ENCODE assay signal across 8 cellular contexts in the genomic region with DNA sequence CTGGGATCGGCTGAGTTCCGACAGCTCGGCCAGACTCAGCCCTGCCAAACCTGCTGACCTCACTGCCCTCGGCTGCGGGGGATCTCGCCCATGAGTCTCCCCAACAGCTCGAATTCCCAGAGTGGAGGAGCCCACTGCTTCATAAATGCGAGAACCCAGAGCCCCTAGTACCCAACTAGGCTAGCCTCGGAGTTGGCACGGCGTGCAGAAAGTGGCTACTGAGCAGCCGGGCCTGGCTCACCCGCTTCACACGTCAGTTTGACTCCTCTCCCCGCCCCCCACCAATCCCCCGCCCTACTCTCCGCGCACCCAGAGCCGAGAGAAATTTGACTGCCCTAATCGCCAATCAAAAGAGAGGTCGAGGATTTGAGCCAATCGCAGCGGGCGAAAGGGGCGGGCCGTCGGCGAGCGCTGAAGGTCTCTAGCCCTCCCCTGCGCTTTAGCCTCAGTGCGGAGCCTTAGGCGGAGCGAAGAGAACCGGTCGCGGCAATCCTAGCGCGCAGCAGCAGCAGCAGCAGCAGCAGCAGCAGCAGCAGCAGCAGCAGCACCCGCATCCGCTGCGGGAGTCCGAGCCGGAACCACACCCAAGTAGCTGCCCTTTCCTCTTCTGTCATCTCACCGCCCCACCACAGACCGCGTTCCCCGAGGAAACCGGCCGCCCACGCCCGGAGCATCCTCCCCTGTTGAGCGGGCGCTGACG.
DNase-seq lines count a peak whose midpoint lies in the region; ATAC-seq and TF ChIP-seq lines count a peak whose summit lies in the region.

A gene (plus strand): TSS at position 448 of the 700 bp plus-strand sequence. CDS start 264 bp downstream, outside the sequence.

- DNase-seq in AG09319 (ENCODE audit: extremely low read depth, low read depth) (peak; percentile 93), NCI-H446 treated with DMSO at 0.1 percent for 48 hours (lab: John Stamatoyannopoulos, UW) (peak; percentile 96), cerebellar cortex (ENCODE audit: low spot score) (peak; percentile 99), islet precursor cell (peak; percentile 99)
- peak; percentile 91 to 95 (median 93) for DNase-seq in stimulated activated CD4-positive, alpha-beta T cell treated with anti-CD3 and anti-CD28 coated beads, Interleukin-12 subunit alpha, Interleukin-12 subunit beta, amount 100 ng/mL, for 48 hours (ENCODE audit: low read depth in 2 of 3, low spot score in 1 of 3)

- TF ChIP-seq CTCF in AG09319 (IDR thresholded peaks at IDR 0.05; ENCODE audit: low read depth, low read length): no peak

- ATAC-seq in GM19035 (IDR thresholded peaks at IDR 0.05; ENCODE audit: unreplicated experiment) (peak; percentile 72), HG03354 (IDR thresholded peaks at IDR 0.05; ENCODE audit: poor library complexity, severe bottlenecking, unreplicated experiment) (peak; percentile 72)
- peak; percentile 81 to 83 for ATAC-seq in activated CD4-positive, CD25-positive, alpha-beta regulatory T cell treated with anti-CD3 and anti-CD28 coated beads, Interleukin-2, amount 50 U/mL, for 24 hours

Comparison
In these comparisons a context has a peak if more than half of its experiments do, and no peak if none do; other contexts are left out.
1. Peak in every context shown above with its lines: DNase-seq and ATAC-seq.